17 cellular contexts compared by ENCODE assay signal in genomic region chr7:22849158-22849557, GRCh38. TPM values are rescaled to one million over a fixed set of nuclear protein-coding genes. Genes with fewer than 3 reads are reported as not detected.
DNase-seq lines count a peak whose midpoint lies in the region; ATAC-seq and TF ChIP-seq lines count a peak whose summit lies in the region.
"Had no signal": no experiment of that assay in that cellular context is flagged by ENCODE, and none has a peak within 500 bp of the region (broad histone marks: within the 10 kb centered on the region; RNA-seq: fewer than 3 reads in every experiment).

No MANE protein-coding gene starts in this region.

- ATAC-seq in GM23338 (no peak), GM18519 (IDR thresholded peaks at IDR 0.05; ENCODE audit: low FRiP score, unreplicated experiment) (no peak), HG03565 (IDR thresholded peaks at IDR 0.05; ENCODE audit: unreplicated experiment) (no peak)

- H3K36me3 Mint-ChIP-seq in GM23338 (ENCODE audit: low read depth): no peaks in the 10 kb centered on the region; the same call in 2 of the 3 replicates
- no peaks in the 10 kb centered on the region for H3K36me3 Mint-ChIP-seq in nephron (ENCODE audit: low read depth)
- H3K36me3 Mint-ChIP-seq: activated naive CD8-positive, alpha-beta T cell treated with anti-CD3 and anti-CD28 coated beads, Interleukin-2, amount 10 ng/mL, durations not matched to agents 7 days and 5 days had no signal

- TF ChIP-seq CTCF in GM23338 (conservative IDR thresholded peaks at IDR 0.05; ENCODE audit: low read depth in 2 of 2): no peak
- no peak for TF ChIP-seq CTCF in nephron (IDR thresholded peaks at IDR 0.05; ENCODE audit: unreplicated experiment in 3 of 3)

- H3K4me3 ChIP-seq in GM23338: no peak overlapping the region
- H3K4me3 ChIP-seq: HAP-1, ovary, testis had no signal

- H3K4me2 ChIP-seq in GM23338: no peak overlapping the region

- no peaks in the 10 kb centered on the region for H3K36me3 ChIP-seq in GM23338 (ENCODE audit: insufficient read depth)
- H3K36me3 ChIP-seq: HAP-1, ovary had no signal

- H2AFZ ChIP-seq in GM23338: peak overlapping the region; percentile 72; the same call in 1 of the 2 replicates

- DNase-seq in GM23338 (ENCODE audit: low spot score) (no peak), NCI-H2081 treated with DMSO at 0.1 percent for 48 hours (lab: John Stamatoyannopoulos, UW) (peak; percentile 66), SHP77 treated with DMSO at 0.1 percent for 48 hours (lab: John Stamatoyannopoulos, UW) (peak; percentile 51), COLO829 (ENCODE audit: low spot score) (no peak)
- DNase-seq: activated B cell treated with CpG ODN at 0.5 μM for 24 hours; activated naive CD8-positive, alpha-beta T cell treated with anti-CD3 and anti-CD28 coated beads, Interleukin-2, amount 10 ng/mL, durations not matched to agents 7 days and 5 days; AML-193; NK-92 treated with Interleukin-12 subunit alpha and Interleukin-12 subunit beta, amount 100 ng/mL, for 24 hours; ovary; small intestine; T-helper 2 cell; testis had no signal

- H3K27me3 Mint-ChIP-seq in GM23338 (ENCODE audit: insufficient read depth, low read depth, poor library complexity) (peaks cover 6% of the 10 kb centered on the region), nephron (ENCODE audit: low read depth) (peaks cover 2% of the 10 kb centered on the region)
- H3K27me3 Mint-ChIP-seq: activated B cell treated with CpG ODN at 0.5 μM for 24 hours had no signal

- H4K20me1 ChIP-seq in GM23338 (replicated peaks; ENCODE audit: insufficient read depth): no peaks in the 10 kb centered on the region

- H3K4me1 ChIP-seq in GM23338 (ENCODE audit: insufficient read depth): peaks cover 26% of the 10 kb centered on the region
- H3K4me1 ChIP-seq: testis had no signal

- no peak overlapping the region for H3K4me3 Mint-ChIP-seq in GM23338
- H3K4me3 Mint-ChIP-seq in nephron: peak overlapping the region in 2 of 3 experiments; percentile 21 to 48
- H3K4me3 Mint-ChIP-seq: activated B cell treated with CpG ODN at 0.5 μM for 24 hours; activated naive CD8-positive, alpha-beta T cell treated with anti-CD3 and anti-CD28 coated beads, Interleukin-2, amount 10 ng/mL, durations not matched to agents 7 days and 5 days; activated T-helper 1 cell treated with anti-CD3 and anti-CD28 coated beads, Interleukin-12 subunit alpha, Interleukin-12 subunit beta, Interleukin-2, Interleukin-4 antibody, amounts not matched to agents 30 ng/mL and 10 ng/mL and 1 ng/mL, durations not matched to agents 14 hours and 24 hours and 36 hours had no signal

- no peaks in the 10 kb centered on the region for H3K79me2 ChIP-seq in GM23338 (replicated peaks; ENCODE audit: insufficient read depth)

- H3F3A ChIP-seq in GM23338 (replicated peaks; ENCODE audit: low read depth): no peaks in the 10 kb centered on the region

- H3K9me2 ChIP-seq in GM23338 (ENCODE audit: insufficient read depth): no peaks in the 10 kb centered on the region

- H3K4me1 Mint-ChIP-seq in GM23338: peaks cover 18% of the 10 kb centered on the region
- H3K4me1 Mint-ChIP-seq in nephron: peaks cover 29% of the 10 kb centered on the region

- H3K27ac Mint-ChIP-seq in GM23338: no peak overlapping the region
- H3K27ac Mint-ChIP-seq in nephron: peak overlapping the region in 2 of 3 experiments; percentile 71 to 73
- H3K27ac Mint-ChIP-seq: activated B cell treated with CpG ODN at 0.5 μM for 24 hours; activated naive CD8-positive, alpha-beta T cell treated with anti-CD3 and anti-CD28 coated beads, Interleukin-2, amount 10 ng/mL, durations not matched to agents 7 days and 5 days; activated T-helper 1 cell treated with anti-CD3 and anti-CD28 coated beads, Interleukin-12 subunit alpha, Interleukin-12 subunit beta, Interleukin-2, Interleukin-4 antibody, amounts not matched to agents 30 ng/mL and 10 ng/mL and 1 ng/mL, durations not matched to agents 14 hours and 24 hours and 36 hours had no signal

- H3K27me3 ChIP-seq in GM23338 (ENCODE audit: insufficient read depth): no peaks in the 10 kb centered on the region
- H3K27me3 ChIP-seq: ovary, testis had no signal

- H3K27ac ChIP-seq in GM23338 (ENCODE audit: low read depth): no peak overlapping the region
- H3K27ac ChIP-seq: ovary, testis had no signal

- H3K9me3 Mint-ChIP-seq in GM23338 (peaks cover 7% of the 10 kb centered on the region; the same call in 1 of the 3 replicates), nephron (peaks cover 7% of the 10 kb centered on the region)
- H3K9me3 Mint-ChIP-seq: activated B cell treated with CpG ODN at 0.5 μM for 24 hours; activated naive CD8-positive, alpha-beta T cell treated with anti-CD3 and anti-CD28 coated beads, Interleukin-2, amount 10 ng/mL, durations not matched to agents 7 days and 5 days; activated T-helper 1 cell treated with anti-CD3 and anti-CD28 coated beads, Interleukin-12 subunit alpha, Interleukin-12 subunit beta, Interleukin-2, Interleukin-4 antibody, amounts not matched to agents 30 ng/mL and 10 ng/mL and 1 ng/mL, durations not matched to agents 14 hours and 24 hours and 36 hours had no signal

TF ChIP-seq in GM23338, 12 proteins besides CTCF, POLR2A, EP300 and RAD21 (continues in another document):
- TF ChIP-seq, protein P1, sequence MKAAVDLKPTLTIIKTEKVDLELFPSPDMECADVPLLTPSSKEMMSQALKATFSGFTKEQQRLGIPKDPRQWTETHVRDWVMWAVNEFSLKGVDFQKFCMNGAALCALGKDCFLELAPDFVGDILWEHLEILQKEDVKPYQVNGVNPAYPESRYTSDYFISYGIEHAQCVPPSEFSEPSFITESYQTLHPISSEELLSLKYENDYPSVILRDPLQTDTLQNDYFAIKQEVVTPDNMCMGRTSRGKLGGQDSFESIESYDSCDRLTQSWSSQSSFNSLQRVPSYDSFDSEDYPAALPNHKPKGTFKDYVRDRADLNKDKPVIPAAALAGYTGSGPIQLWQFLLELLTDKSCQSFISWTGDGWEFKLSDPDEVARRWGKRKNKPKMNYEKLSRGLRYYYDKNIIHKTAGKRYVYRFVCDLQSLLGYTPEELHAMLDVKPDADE (IDR thresholded peaks at IDR 0.05): no peak
- TF ChIP-seq EZH2phosphoT487 (IDR thresholded peaks at IDR 0.05; ENCODE audit: unreplicated experiment) (no peak), ZNF114 (CRISPR knock-in tag; IDR thresholded peaks at IDR 0.05) (no peak), STAT1 (IDR thresholded peaks at IDR 0.05; ENCODE audit: unreplicated experiment) (no peak), JUNB (IDR thresholded peaks at IDR 0.05; ENCODE audit: unreplicated experiment) (no peak), REST (IDR thresholded peaks at IDR 0.05; ENCODE audit: unreplicated experiment) (no peak), NANOG (IDR thresholded peaks at IDR 0.05; ENCODE audit: borderline replicate concordance) (no peak), ZNF331 (CRISPR knock-in tag; IDR thresholded peaks at IDR 0.05; ENCODE audit: low read depth) (no peak), EZH2 (IDR thresholded peaks at IDR 0.05; ENCODE audit: low read depth, unreplicated experiment) (no peak), POLR2AphosphoS5 (IDR thresholded peaks at IDR 0.05; ENCODE audit: low read depth) (no peak), CREB1 (CRISPR knock-in tag; IDR thresholded peaks at IDR 0.05; ENCODE audit: low read depth) (no peak)

RNA-seq across cellular contexts. Expression of gene TOMM7, which starts 26.5 kb away (rescaled TPM):
- 131 and 164 TPM in 2 replicates for total RNA-seq in GM23338 (2014; rRNA removed; shearing (Covaris generic))
- 791 and 920 TPM in 2 replicates for polyA plus RNA-seq in GM23338 (2016; fragmentation: Nextera tagmentation; extraction: Ambion mirVana)

Comparison
In these comparisons a context has a peak if more than half of its experiments do, and no peak if none do; other contexts are left out.
1. DNase-seq: peak in NCI-H2081 treated with DMSO at 0.1 percent for 48 hours (single experiment) and SHP77 treated with DMSO at 0.1 percent for 48 hours (single experiment); none in GM23338 (single experiment) and COLO829 (single experiment).